In genomic region chr1:156464825-156465452, GRCh38 we compare ENCODE assay signal across 10 cellular contexts. TPM values are rescaled to one million over a fixed set of nuclear protein-coding genes. Genes with fewer than 3 reads are reported as not detected.
DNase-seq lines count a peak whose midpoint lies in the region; ATAC-seq and TF ChIP-seq lines count a peak whose summit lies in the region.
"Had no signal": no experiment of that assay in that cellular context is flagged by ENCODE, and none has a peak within 500 bp of the region (broad histone marks: within the 10 kb centered on the region; RNA-seq: fewer than 3 reads in every experiment).

No MANE protein-coding gene starts in this region.

- H3K4me1 ChIP-seq in muscle layer of colon (ENCODE audit: insufficient read depth, low read length): peaks cover 29% of the 10 kb centered on the region
- H3K4me1 ChIP-seq in transverse colon: peaks cover 8 to 57% (median 45%) of the 10 kb centered on the region in 4 donors

- H3K9me3 ChIP-seq in muscle layer of colon (ENCODE audit: low read length) (no peaks in the 10 kb centered on the region), transverse colon (no peaks in the 10 kb centered on the region)

- H3K4me3 ChIP-seq in muscle layer of colon (ENCODE audit: low read depth in 1 of 2, low read length in 2 of 2) (no peak overlapping the region), transverse colon (no peak overlapping the region)

- H3K9ac ChIP-seq in muscle layer of colon (ENCODE audit: low read length): no peak overlapping the region

- H3K27ac ChIP-seq in cingulate gyrus (ENCODE audit: low read depth, low read length) (peak overlapping the region; percentile 7), muscle layer of colon (ENCODE audit: low read depth, low read length) (peak overlapping the region; percentile 40), transverse colon (peak overlapping the region; percentile 57 to 73 (median 70))

- peak; percentile 7 for ATAC-seq in Right ventricle myocardium superior (ENCODE audit: poor library complexity)
- no peak for ATAC-seq in HG03175 (IDR thresholded peaks at IDR 0.05; ENCODE audit: unreplicated experiment)
- ATAC-seq in HG03457 (IDR thresholded peaks at IDR 0.05; ENCODE audit: unreplicated experiment): no peak

- H3K27me3 ChIP-seq in muscle layer of colon (ENCODE audit: control insufficient read depth in 1 of 2, insufficient read depth in 2 of 2, low read length in 2 of 2) (no peaks in the 10 kb centered on the region), transverse colon (no peaks in the 10 kb centered on the region)

- in situ Hi-C loops in transverse colon (cut with MboI; ENCODE audit: low pct_ligation_motif_present in 1 of 4, low pct_unique_long_range_greater_than_20kb in 1 of 4, low sequenced_read_pairs in 3 of 4): no loop called here

- H3K36me3 ChIP-seq in muscle layer of colon (ENCODE audit: insufficient read depth, low read length) (peaks cover 50% of the 10 kb centered on the region), transverse colon (peaks cover 0 to 37% (median 17%) of the 10 kb centered on the region in 4 donors)

- intact Hi-C loops in Right ventricle myocardium superior (cut with DNase I): no loop called here
- intact Hi-C loops in cardiac septum (cut with DNase I): no loop called here
- intact Hi-C loops in transverse colon (cut with DNase I; ENCODE audit: low total_unique reads): no loop called here

- DNase-seq in Right ventricle myocardium superior (no peak), cardiac septum (ENCODE audit: low spot score) (no peak), transverse colon (no peak), SHP77 treated with DMSO at 0.1 percent for 48 hours (lab: John Stamatoyannopoulos, UW) (no peak)
- DNase-seq: caudate nucleus, T1000 had no signal

- no peak for TF ChIP-seq CTCF in transverse colon (IDR thresholded peaks at IDR 0.05)

- no peak for TF ChIP-seq EP300 in transverse colon (IDR thresholded peaks at IDR 0.05; ENCODE audit: low read depth)

- no peak for TF ChIP-seq POLR2A in transverse colon (IDR thresholded peaks at IDR 0.05)

- 73 to 79% methylated on average over 6 to 9 of the region's 9 CpGs for WGBS in transverse colon (ENCODE audit: low coverage in 1 of 2), 2 donors

RNA-seq across cellular contexts. Expression of gene MEF2D, which starts 35.6 kb away (rescaled TPM):
- total RNA-seq in Right ventricle myocardium superior: 96.6 TPM
- 93.1 TPM for total RNA-seq in cardiac septum
- total RNA-seq in transverse colon: 100 to 1,000 TPM in 1 of 4 donors, 10 to 100 TPM in 3; 26.1 to 200 (median 85.7) TPM

Comparison
In these comparisons a context has a peak if more than half of its experiments do, and no peak if none do; other contexts are left out.
1. H3K27ac ChIP-seq: peak in every context shown above with its lines; median percentile 70 in transverse colon; 40 in muscle layer of colon; 7 in cingulate gyrus.